1 cellular context compared by ENCODE assay signal in genomic region chr15:79689030-79689429, GRCh38.
TF ChIP-seq lines count a peak whose summit lies in the region.

No MANE protein-coding gene starts in this region.

TF ChIP-seq in GM12878, 131 proteins besides CTCF, POLR2A, EP300 and RAD21 (continued from another document):
- no peak for TF ChIP-seq E2F4 (IDR thresholded peaks at IDR 0.05; ENCODE audit: low read depth, low read length)
- TF ChIP-seq HDAC6 (IDR thresholded peaks at IDR 0.05; ENCODE audit: unreplicated experiment): no peak
- TF ChIP-seq EGR1 (IDR thresholded peaks at IDR 0.05; ENCODE audit: borderline replicate concordance in 1 of 2, low read depth in 2 of 2, low read length in 2 of 2): no peak
- no peak for TF ChIP-seq MXI1 (IDR thresholded peaks at IDR 0.05; ENCODE audit: low read depth, low read length)
- no peak for TF ChIP-seq HCFC1 (IDR thresholded peaks at IDR 0.05; ENCODE audit: low read length)
- TF ChIP-seq SMARCA5 (IDR thresholded peaks at IDR 0.05): no peak
- TF ChIP-seq SPI1 (IDR thresholded peaks at IDR 0.05; ENCODE audit: borderline replicate concordance, insufficient read depth, low read depth, low read length): no peak
TF ChIP-seq in GM12878: peak in this region for 0.
